ENCODE assay signal across 8 cellular contexts in the genomic region with DNA sequence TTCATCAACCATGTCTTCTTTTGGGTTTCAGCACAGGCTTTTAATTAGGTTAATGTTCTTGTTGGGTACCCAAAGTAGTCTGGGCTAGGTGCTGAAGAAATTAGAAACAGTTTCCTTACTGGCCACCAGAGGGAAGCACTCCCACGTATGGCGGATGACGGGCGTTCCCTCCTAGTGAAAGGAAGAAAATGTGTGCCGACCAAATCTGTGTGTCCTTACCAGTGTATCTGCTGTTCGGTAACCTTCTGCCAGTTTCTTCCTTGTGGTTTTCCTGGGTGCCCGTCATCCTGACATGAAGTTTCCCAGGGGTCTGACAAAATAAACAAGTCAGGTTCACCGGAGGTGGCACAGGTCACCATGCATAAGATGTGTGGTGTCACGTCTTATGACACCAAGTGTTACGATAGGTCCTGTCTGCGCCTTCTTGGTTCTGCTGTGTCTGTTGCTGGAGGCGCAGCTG. TPM values are rescaled to one million over a fixed set of nuclear protein-coding genes. Genes with fewer than 3 reads are reported as not detected.
DNase-seq lines count a peak whose midpoint lies in the region; ATAC-seq and TF ChIP-seq lines count a peak whose summit lies in the region.

No MANE protein-coding gene starts in this region.

- peaks cover 32 to 99% of the 10 kb centered on the region in 2 experiments for H3K36me3 ChIP-seq in HEK293 (ENCODE audit: control insufficient read depth in 2 of 2, insufficient read depth in 1 of 2, low read length in 2 of 2)
- peaks cover 10% of the 10 kb centered on the region for H3K36me3 ChIP-seq in colonic mucosa
- peaks cover 0 to 13% of the 10 kb centered on the region in 2 donors for H3K36me3 ChIP-seq in lung (ENCODE audit: control insufficient read depth in 2 of 2, insufficient read depth in 2 of 2, low read length in 2 of 2)

- no peak overlapping the region for H3K27ac Mint-ChIP-seq in Calu3 (ENCODE audit: unreplicated experiment)

- no peak overlapping the region for H3K9ac ChIP-seq in colonic mucosa (ENCODE audit: low read depth in 2 of 2, low read length in 2 of 2)

- POLR2A ChIA-PET in HEK293 (lab: Yijun Ruan, JAX), result interaction anchor here (0.6 kb wide), 1 partner anchor 89 kb away, joined by 3 read pairs; no protein-coding TSS in a partner anchor

- WGBS in lung, 2 donors, result 36 to 41% methylated on average over 12 of the region's 12 CpGs

- 0 out of 2 replicates have a peak overlapping the region, but pooled peaks have one; percentile 11 for H3K27ac ChIP-seq in HEK293 (ENCODE audit: extremely low read depth, low read depth, low read length)
- H3K27ac ChIP-seq in colonic mucosa, result no peak overlapping the region
- no peak overlapping the region for H3K27ac ChIP-seq in lung (ENCODE audit: low read depth in 1 of 2, low read length in 1 of 2)

- CTCF ChIA-PET in Calu3 (lab: Charles Lee) (interaction anchor here (1.0 to 1.8 kb wide), 4 partner anchors 51 to 151 kb away, joined by 3 to 13 read pairs (median 4); no protein-coding TSS in a partner anchor), HEK293 (lab: Yijun Ruan, JAX) (interaction anchor here (0.5 to 15.4 kb wide), 41 partner anchors 9 to 1918 kb away, joined by 3 to 335 read pairs (median 4); partner anchors contain the start of genes CEP89 and FAAP24)

- H3K4me3 ChIP-seq in HEK293 (ENCODE audit: low read depth, low read length), result no peak overlapping the region
- H3K4me3 ChIP-seq in colonic mucosa, result no peak overlapping the region
- no peak overlapping the region for H3K4me3 ChIP-seq in lung

- H3K4me1 ChIP-seq in HEK293 (ENCODE audit: control insufficient read depth, insufficient read depth, low read length), result peaks cover 4% of the 10 kb centered on the region
- no peaks in the 10 kb centered on the region for H3K4me1 ChIP-seq in colonic mucosa
- H3K4me1 ChIP-seq in lung (ENCODE audit: control insufficient read depth in 2 of 2, insufficient read depth in 2 of 2, low read length in 2 of 2), result no peaks in the 10 kb centered on the region

- no peak overlapping the region for H3K4me3 Mint-ChIP-seq in Calu3 (ENCODE audit: low read depth, unreplicated experiment)

- TF ChIP-seq CTCF in Calu3 (IDR thresholded peaks at IDR 0.05; ENCODE audit: unreplicated experiment) (peak; percentile 82), HEK293 (tag by site-specific recombination; IDR thresholded peaks at IDR 0.05) (peak; percentile 86), colonic mucosa (IDR thresholded peaks at IDR 0.05) (peak; percentile 69), lung (IDR thresholded peaks at IDR 0.05; ENCODE audit: control extremely low read depth, extremely low read depth) (peak; percentile 64)

- H3K27me3 ChIP-seq in colonic mucosa, result no peaks in the 10 kb centered on the region
- H3K27me3 ChIP-seq in lung (ENCODE audit: control insufficient read depth, insufficient read depth), result no peaks in the 10 kb centered on the region

- H3K9me3 Mint-ChIP-seq in Calu3 (ENCODE audit: low read depth, unreplicated experiment), result no peaks in the 10 kb centered on the region

- no peaks in the 10 kb centered on the region for H3K9me3 ChIP-seq in HEK293 (ENCODE audit: control insufficient read depth, insufficient read depth, low read depth, low read length)
- H3K9me3 ChIP-seq in colonic mucosa, result no peaks in the 10 kb centered on the region
- no peaks in the 10 kb centered on the region for H3K9me3 ChIP-seq in lung (ENCODE audit: control insufficient read depth in 2 of 2, insufficient read depth in 1 of 2, low read length in 1 of 2)

- intact Hi-C loops in Calu3 (cut with micrococcal nuclease; ENCODE audit: unreplicated experiment), result loop anchor here (1.0 kb wide), 1 partner anchor 58 kb away; no protein-coding TSS in a partner anchor
- intact Hi-C loops in colonic mucosa (cut with DNase I), result loop anchor here (5.0 kb wide), 1 partner anchor 56 kb away; no protein-coding TSS in a partner anchor

- no TSS peak for BruUV-seq in Calu3 (replicated peaks; lab: Mats Ljungman, UMichigan)

- ATAC-seq in lung (ENCODE audit: insufficient read depth, low FRiP score), result peak; percentile 66

- no peaks in the 10 kb centered on the region for H3K27me3 Mint-ChIP-seq in Calu3 (ENCODE audit: unreplicated experiment)

- DNase-seq in Calu3, result peak; percentile 64
- peak; percentile 41 for DNase-seq in NCI-H460 (ENCODE audit: extremely low read depth, low read depth)
- peak; percentile 63 for DNase-seq in activated CD4-positive, alpha-beta T cell treated with anti-CD3 and anti-CD28 coated beads for 48 hours
- DNase-seq in colonic mucosa, result peak; percentile 45
- peak; percentile 53 for DNase-seq in lung (ENCODE audit: low spot score)
- peak; percentile 13 for DNase-seq in stimulated activated CD8-positive, alpha-beta memory T cell treated with anti-CD3 and anti-CD28 coated beads, Interleukin-15, amount 100 ng/mL, for 1 hour (ENCODE audit: low read depth)
- DNase-seq in NK-92 (lab: John Stamatoyannopoulos, UW; ENCODE audit: unreplicated experiment), result no peak

- no peaks in the 10 kb centered on the region for H3K4me1 Mint-ChIP-seq in Calu3 (ENCODE audit: low read depth, unreplicated experiment)

- peaks cover 34% of the 10 kb centered on the region for H3K36me3 Mint-ChIP-seq in Calu3 (ENCODE audit: insufficient read depth, unreplicated experiment)

TF ChIP-seq in HEK293, 187 proteins besides CTCF, POLR2A, EP300 and RAD21:
- TF ChIP-seq ZNF366 (tag by site-specific recombination; conservative IDR thresholded peaks at IDR 0.05) (peak; percentile 67; the same call in 1 of the 2 replicates), ZNF2 (tag by site-specific recombination; IDR thresholded peaks at IDR 0.05) (0 out of 2 replicates have a peak, but pooled peaks have one; percentile 59), ZNF521 (tag by site-specific recombination; IDR thresholded peaks at IDR 0.05) (no peak), ZNF660 (tag by site-specific recombination; IDR thresholded peaks at IDR 0.05) (peak; percentile 81), ZNF654 (tag by site-specific recombination; IDR thresholded peaks at IDR 0.05; ENCODE audit: low read depth) (peak; percentile 77), ZNF140 (tag by site-specific recombination; IDR thresholded peaks at IDR 0.05) (no peak), ZNF600 (tag by site-specific recombination; IDR thresholded peaks at IDR 0.05) (peak; percentile 73; the same call in 1 of the 2 replicates), ZBTB8A (tag by site-specific recombination; IDR thresholded peaks at IDR 0.05) (peak; percentile 19), ZNF10 (tag by site-specific recombination; IDR thresholded peaks at IDR 0.05) (peak; percentile 26; the same call in 1 of the 2 replicates), ZNF501 (tag by site-specific recombination; IDR thresholded peaks at IDR 0.05) (0 out of 2 replicates have a peak, but pooled peaks have one; percentile 18), ZNF677 (tag by site-specific recombination; IDR thresholded peaks at IDR 0.05) (peak; percentile 75), ZNF621 (tag by site-specific recombination; IDR thresholded peaks at IDR 0.05) (no peak), KLF7 (tag by site-specific recombination; IDR thresholded peaks at IDR 0.05; ENCODE audit: borderline replicate concordance) (no peak), ZNF133 (tag by site-specific recombination; IDR thresholded peaks at IDR 0.05) (no peak), PRDM1 (tag by site-specific recombination; IDR thresholded peaks at IDR 0.05) (peak; percentile 78), ZEB2 (tag by site-specific recombination; IDR thresholded peaks at IDR 0.05) (0 out of 2 replicates have a peak, but pooled peaks have one; percentile 14), ZFP37 (tag by site-specific recombination; IDR thresholded peaks at IDR 0.05) (0 out of 2 replicates have a peak, but pooled peaks have one; percentile 24)
- TF ChIP-seq, protein P1, sequence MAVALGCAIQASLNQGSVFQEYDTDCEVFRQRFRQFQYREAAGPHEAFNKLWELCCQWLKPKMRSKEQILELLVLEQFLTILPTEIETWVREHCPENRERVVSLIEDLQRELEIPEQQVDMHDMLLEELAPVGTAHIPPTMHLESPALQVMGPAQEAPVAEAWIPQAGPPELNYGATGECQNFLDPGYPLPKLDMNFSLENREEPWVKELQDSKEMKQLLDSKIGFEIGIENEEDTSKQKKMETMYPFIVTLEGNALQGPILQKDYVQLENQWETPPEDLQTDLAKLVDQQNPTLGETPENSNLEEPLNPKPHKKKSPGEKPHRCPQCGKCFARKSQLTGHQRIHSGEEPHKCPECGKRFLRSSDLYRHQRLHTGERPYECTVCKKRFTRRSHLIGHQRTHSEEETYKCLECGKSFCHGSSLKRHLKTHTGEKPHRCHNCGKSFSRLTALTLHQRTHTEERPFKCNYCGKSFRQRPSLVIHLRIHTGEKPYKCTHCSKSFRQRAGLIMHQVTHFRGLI (tag by site-specific recombination; IDR thresholded peaks at IDR 0.05), result 0 out of 2 replicates have a peak, but pooled peaks have one; percentile 10
- TF ChIP-seq, protein P2, sequence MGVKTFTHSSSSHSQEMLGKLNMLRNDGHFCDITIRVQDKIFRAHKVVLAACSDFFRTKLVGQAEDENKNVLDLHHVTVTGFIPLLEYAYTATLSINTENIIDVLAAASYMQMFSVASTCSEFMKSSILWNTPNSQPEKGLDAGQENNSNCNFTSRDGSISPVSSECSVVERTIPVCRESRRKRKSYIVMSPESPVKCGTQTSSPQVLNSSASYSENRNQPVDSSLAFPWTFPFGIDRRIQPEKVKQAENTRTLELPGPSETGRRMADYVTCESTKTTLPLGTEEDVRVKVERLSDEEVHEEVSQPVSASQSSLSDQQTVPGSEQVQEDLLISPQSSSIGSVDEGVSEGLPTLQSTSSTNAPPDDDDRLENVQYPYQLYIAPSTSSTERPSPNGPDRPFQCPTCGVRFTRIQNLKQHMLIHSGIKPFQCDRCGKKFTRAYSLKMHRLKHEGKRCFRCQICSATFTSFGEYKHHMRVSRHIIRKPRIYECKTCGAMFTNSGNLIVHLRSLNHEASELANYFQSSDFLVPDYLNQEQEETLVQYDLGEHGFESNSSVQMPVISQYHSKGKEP (tag by site-specific recombination; IDR thresholded peaks at IDR 0.05), result 0 out of 2 replicates have a peak, but pooled peaks have one; percentile 15

RNA-seq across cellular contexts. Expression of gene WDR88, which starts 6.0 kb away (rescaled TPM):
- total RNA-seq in Calu3 (2022) (1.1 TPM in 1 of 2 replicates, not detected in the other), colonic mucosa (not detected), lung (not detected)
- total RNA-seq in NCI-H460 (2014; rRNA removed; shearing (Covaris generic)), result 0.20 TPM in 1 of 2 replicates, not detected in the other
- polyA plus RNA-seq in NCI-H460 (2014; cell fraction: nucleus; rRNA removed), result not detected in 2 replicates
- polyA plus RNA-seq in lung, result not detected

RNA-seq across cellular contexts. Expression of gene GPATCH1, which starts 45.0 kb away (rescaled TPM):
- total RNA-seq in Calu3 (2022) (16.3 and 17.0 TPM in 2 replicates), colonic mucosa (10 to 100 TPM; 10.0 to 10.9 TPM), lung (10 to 100 TPM in 1 of 2 donors, 1 to 10 TPM in 1; 7.0 to 12.3 TPM)
- total RNA-seq in NCI-H460 (2014; rRNA removed; shearing (Covaris generic)), result 4.0 and 5.0 TPM in 2 replicates
- 4.5 and 5.7 TPM in 2 replicates for polyA plus RNA-seq in NCI-H460 (2014; cell fraction: nucleus; rRNA removed)
- 1 to 10 TPM; 3.8 to 5.0 TPM for polyA plus RNA-seq in lung
